In the genomic region with DNA sequence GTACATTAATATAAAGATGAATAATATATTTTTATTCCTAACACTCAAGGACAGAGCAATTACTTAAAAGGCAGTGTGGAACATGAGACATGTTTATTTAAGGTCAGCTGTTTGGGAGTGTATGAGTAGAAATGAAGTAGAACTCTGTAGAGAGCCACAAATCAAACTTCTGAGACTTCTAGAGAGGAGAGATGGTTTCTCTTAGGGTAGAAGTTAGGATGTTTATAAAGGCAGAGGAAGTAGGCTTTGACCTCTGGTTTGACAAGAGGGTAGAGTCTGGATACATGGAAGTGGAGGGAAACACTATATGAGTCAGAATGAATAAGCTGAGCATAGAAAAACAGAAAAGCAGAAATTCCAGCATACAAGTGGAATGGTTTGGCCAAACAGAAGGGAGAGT, we compare ENCODE assay signal across 2 cellular contexts.
TF ChIP-seq lines count a peak whose summit lies in the region.

No MANE protein-coding gene starts in this region.

TF ChIP-seq in IMR-90, 13 proteins besides CTCF, POLR2A, EP300 and RAD21:
- TF ChIP-seq RFX5 (IDR thresholded peaks at IDR 0.05; ENCODE audit: low read depth, low read length) (no peak), NFE2L2 (IDR thresholded peaks at IDR 0.05; ENCODE audit: low read depth, low read length) (no peak), CEBPB (IDR thresholded peaks at IDR 0.05; ENCODE audit: low read depth, low read length) (no peak), BHLHE40 (IDR thresholded peaks at IDR 0.05; ENCODE audit: low read depth, low read length) (no peak), MAZ (IDR thresholded peaks at IDR 0.05; ENCODE audit: borderline replicate concordance, low read depth, low read length) (no peak), SMC3 (IDR thresholded peaks at IDR 0.05; ENCODE audit: low read depth, low read length) (no peak), MXI1 (IDR thresholded peaks at IDR 0.05; ENCODE audit: borderline replicate concordance, low read depth, low read length) (no peak), MAFK (IDR thresholded peaks at IDR 0.05; ENCODE audit: low read depth, low read length) (no peak), FOS (IDR thresholded peaks at IDR 0.05; ENCODE audit: low read depth, low read length) (no peak), RCOR1 (IDR thresholded peaks at IDR 0.05; ENCODE audit: insufficient replicate concordance, low read length) (no peak), CHD1 (IDR thresholded peaks at IDR 0.05; ENCODE audit: low read depth, low read length) (no peak)
- TF ChIP-seq, protein P1, sequence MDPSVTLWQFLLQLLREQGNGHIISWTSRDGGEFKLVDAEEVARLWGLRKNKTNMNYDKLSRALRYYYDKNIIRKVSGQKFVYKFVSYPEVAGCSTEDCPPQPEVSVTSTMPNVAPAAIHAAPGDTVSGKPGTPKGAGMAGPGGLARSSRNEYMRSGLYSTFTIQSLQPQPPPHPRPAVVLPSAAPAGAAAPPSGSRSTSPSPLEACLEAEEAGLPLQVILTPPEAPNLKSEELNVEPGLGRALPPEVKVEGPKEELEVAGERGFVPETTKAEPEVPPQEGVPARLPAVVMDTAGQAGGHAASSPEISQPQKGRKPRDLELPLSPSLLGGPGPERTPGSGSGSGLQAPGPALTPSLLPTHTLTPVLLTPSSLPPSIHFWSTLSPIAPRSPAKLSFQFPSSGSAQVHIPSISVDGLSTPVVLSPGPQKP (IDR thresholded peaks at IDR 0.05; ENCODE audit: borderline replicate concordance, low read depth, low read length): no peak
- TF ChIP-seq, protein P2, sequence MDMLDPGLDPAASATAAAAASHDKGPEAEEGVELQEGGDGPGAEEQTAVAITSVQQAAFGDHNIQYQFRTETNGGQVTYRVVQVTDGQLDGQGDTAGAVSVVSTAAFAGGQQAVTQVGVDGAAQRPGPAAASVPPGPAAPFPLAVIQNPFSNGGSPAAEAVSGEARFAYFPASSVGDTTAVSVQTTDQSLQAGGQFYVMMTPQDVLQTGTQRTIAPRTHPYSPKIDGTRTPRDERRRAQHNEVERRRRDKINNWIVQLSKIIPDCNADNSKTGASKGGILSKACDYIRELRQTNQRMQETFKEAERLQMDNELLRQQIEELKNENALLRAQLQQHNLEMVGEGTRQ (IDR thresholded peaks at IDR 0.05; ENCODE audit: low read depth, low read length): no peak

TF ChIP-seq in WTC11, 78 proteins besides CTCF, POLR2A, EP300 and RAD21:
- no peak for TF ChIP-seq NR3C1 (CRISPR knock-in tag; conservative IDR thresholded peaks at IDR 0.05; ENCODE audit: low read depth)
- no peak for TF ChIP-seq JUN (CRISPR knock-in tag; IDR thresholded peaks at IDR 0.05)
- TF ChIP-seq, protein P3, sequence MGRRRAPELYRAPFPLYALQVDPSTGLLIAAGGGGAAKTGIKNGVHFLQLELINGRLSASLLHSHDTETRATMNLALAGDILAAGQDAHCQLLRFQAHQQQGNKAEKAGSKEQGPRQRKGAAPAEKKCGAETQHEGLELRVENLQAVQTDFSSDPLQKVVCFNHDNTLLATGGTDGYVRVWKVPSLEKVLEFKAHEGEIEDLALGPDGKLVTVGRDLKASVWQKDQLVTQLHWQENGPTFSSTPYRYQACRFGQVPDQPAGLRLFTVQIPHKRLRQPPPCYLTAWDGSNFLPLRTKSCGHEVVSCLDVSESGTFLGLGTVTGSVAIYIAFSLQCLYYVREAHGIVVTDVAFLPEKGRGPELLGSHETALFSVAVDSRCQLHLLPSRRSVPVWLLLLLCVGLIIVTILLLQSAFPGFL (CRISPR knock-in tag; IDR thresholded peaks at IDR 0.05; ENCODE audit: borderline replicate concordance): no peak
- TF ChIP-seq, protein P4, sequence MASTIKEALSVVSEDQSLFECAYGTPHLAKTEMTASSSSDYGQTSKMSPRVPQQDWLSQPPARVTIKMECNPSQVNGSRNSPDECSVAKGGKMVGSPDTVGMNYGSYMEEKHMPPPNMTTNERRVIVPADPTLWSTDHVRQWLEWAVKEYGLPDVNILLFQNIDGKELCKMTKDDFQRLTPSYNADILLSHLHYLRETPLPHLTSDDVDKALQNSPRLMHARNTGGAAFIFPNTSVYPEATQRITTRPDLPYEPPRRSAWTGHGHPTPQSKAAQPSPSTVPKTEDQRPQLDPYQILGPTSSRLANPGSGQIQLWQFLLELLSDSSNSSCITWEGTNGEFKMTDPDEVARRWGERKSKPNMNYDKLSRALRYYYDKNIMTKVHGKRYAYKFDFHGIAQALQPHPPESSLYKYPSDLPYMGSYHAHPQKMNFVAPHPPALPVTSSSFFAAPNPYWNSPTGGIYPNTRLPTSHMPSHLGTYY (CRISPR knock-in tag; IDR thresholded peaks at IDR 0.05): no peak
- TF ChIP-seq, protein P5, sequence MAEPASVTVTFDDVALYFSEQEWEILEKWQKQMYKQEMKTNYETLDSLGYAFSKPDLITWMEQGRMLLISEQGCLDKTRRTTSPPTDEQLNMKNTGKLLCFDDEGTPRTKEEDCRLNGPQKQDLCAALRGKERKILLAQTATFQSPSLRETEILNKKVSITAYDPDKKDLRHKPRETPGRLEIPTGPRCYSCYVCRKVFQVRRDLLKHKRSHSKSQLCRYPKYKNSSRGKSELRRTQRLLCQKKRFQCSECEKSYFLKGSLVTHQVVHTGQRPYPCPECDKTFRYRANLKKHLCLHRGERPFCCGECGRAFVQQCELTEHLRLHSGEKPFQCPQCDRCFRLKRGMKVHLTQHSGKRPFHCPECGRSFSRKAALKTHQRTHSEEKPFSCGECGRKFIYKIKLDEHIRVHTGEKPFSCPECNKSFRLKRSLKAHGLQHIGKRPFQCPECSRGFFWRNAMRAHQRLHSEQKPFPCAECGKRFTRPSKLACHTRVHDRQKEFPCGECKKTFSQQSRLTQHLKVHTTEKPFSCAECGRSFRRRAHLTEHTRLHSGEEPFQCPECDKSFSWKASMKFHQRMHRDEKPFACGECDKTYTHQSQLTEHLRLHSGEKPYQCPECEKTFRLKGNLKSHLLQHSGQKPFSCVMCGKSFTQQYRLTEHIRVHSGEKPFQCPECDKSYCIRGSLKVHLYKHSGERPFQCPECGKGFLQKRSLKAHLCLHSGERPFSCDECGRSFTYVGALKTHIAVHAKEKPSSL (CRISPR knock-in tag; conservative IDR thresholded peaks at IDR 0.05): no peak
- TF ChIP-seq IRF2 (CRISPR knock-in tag; IDR thresholded peaks at IDR 0.05; ENCODE audit: borderline replicate concordance, low read depth): no peak
- TF ChIP-seq ZNF232 (CRISPR knock-in tag; IDR thresholded peaks at IDR 0.05): no peak
- TF ChIP-seq ZNF416 (CRISPR knock-in tag; IDR thresholded peaks at IDR 0.05): no peak
- TF ChIP-seq, protein P6, sequence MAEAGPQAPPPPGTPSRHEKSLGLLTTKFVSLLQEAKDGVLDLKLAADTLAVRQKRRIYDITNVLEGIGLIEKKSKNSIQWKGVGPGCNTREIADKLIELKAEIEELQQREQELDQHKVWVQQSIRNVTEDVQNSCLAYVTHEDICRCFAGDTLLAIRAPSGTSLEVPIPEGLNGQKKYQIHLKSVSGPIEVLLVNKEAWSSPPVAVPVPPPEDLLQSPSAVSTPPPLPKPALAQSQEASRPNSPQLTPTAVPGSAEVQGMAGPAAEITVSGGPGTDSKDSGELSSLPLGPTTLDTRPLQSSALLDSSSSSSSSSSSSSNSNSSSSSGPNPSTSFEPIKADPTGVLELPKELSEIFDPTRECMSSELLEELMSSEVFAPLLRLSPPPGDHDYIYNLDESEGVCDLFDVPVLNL (CRISPR knock-in tag; IDR thresholded peaks at IDR 0.05; ENCODE audit: borderline replicate concordance, low read depth): no peak
- TF ChIP-seq, protein P7, sequence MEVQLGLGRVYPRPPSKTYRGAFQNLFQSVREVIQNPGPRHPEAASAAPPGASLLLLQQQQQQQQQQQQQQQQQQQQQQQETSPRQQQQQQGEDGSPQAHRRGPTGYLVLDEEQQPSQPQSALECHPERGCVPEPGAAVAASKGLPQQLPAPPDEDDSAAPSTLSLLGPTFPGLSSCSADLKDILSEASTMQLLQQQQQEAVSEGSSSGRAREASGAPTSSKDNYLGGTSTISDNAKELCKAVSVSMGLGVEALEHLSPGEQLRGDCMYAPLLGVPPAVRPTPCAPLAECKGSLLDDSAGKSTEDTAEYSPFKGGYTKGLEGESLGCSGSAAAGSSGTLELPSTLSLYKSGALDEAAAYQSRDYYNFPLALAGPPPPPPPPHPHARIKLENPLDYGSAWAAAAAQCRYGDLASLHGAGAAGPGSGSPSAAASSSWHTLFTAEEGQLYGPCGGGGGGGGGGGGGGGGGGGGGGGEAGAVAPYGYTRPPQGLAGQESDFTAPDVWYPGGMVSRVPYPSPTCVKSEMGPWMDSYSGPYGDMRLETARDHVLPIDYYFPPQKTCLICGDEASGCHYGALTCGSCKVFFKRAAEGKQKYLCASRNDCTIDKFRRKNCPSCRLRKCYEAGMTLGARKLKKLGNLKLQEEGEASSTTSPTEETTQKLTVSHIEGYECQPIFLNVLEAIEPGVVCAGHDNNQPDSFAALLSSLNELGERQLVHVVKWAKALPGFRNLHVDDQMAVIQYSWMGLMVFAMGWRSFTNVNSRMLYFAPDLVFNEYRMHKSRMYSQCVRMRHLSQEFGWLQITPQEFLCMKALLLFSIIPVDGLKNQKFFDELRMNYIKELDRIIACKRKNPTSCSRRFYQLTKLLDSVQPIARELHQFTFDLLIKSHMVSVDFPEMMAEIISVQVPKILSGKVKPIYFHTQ (CRISPR knock-in tag; IDR thresholded peaks at IDR 0.05): no peak
- TF ChIP-seq, protein P8, sequence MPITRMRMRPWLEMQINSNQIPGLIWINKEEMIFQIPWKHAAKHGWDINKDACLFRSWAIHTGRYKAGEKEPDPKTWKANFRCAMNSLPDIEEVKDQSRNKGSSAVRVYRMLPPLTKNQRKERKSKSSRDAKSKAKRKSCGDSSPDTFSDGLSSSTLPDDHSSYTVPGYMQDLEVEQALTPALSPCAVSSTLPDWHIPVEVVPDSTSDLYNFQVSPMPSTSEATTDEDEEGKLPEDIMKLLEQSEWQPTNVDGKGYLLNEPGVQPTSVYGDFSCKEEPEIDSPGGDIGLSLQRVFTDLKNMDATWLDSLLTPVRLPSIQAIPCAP (CRISPR knock-in tag; IDR thresholded peaks at IDR 0.05): no peak
- TF ChIP-seq, protein P9, sequence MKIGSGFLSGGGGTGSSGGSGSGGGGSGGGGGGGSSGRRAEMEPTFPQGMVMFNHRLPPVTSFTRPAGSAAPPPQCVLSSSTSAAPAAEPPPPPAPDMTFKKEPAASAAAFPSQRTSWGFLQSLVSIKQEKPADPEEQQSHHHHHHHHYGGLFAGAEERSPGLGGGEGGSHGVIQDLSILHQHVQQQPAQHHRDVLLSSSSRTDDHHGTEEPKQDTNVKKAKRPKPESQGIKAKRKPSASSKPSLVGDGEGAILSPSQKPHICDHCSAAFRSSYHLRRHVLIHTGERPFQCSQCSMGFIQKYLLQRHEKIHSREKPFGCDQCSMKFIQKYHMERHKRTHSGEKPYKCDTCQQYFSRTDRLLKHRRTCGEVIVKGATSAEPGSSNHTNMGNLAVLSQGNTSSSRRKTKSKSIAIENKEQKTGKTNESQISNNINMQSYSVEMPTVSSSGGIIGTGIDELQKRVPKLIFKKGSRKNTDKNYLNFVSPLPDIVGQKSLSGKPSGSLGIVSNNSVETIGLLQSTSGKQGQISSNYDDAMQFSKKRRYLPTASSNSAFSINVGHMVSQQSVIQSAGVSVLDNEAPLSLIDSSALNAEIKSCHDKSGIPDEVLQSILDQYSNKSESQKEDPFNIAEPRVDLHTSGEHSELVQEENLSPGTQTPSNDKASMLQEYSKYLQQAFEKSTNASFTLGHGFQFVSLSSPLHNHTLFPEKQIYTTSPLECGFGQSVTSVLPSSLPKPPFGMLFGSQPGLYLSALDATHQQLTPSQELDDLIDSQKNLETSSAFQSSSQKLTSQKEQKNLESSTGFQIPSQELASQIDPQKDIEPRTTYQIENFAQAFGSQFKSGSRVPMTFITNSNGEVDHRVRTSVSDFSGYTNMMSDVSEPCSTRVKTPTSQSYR (CRISPR knock-in tag; IDR thresholded peaks at IDR 0.05): no peak
